Comparison of ENCODE assay signal across 8 cellular contexts in the genomic region with DNA sequence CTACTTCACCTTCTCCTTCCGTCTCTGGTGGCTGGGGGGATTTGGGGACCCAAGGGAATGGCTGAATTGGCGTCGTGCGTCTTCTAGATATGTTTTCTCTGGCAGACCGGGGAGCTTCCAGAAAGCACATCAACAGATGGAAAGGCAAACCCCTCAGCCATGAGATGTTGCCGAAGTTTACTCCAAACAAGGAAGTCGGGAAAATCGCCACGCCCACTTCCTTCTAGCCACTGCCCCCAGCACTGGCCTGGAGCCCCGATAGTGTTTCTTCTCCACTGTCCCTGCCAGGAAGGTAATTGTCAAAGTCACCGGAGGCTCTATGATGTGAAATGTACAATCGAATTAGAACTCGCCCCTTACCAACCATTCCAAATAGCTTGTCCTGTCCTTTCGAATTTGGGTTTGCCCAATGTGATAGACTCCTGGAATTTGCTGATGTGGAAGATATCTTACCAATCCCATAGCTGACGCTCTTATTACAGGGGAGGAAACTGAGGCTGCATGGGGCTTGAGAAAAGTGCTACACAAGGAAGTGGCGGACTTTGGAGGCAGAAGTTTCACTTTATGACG.
DNase-seq lines count a peak whose midpoint lies in the region; ATAC-seq and TF ChIP-seq lines count a peak whose summit lies in the region.

No MANE protein-coding gene starts in this region.

- no peak overlapping the region for H3K27ac ChIP-seq in SK-N-SH (ENCODE audit: low read depth in 2 of 2, low read length in 1 of 2)
- peak overlapping the region; percentile 2 to 79 (median 68) for H3K27ac ChIP-seq in heart left ventricle
- no peak overlapping the region for H3K27ac ChIP-seq in parathyroid adenoma

- intact Hi-C loops in heart left ventricle (cut with DNase I): no loop called here

- H3K36me3 ChIP-seq in SK-N-SH (replicated peaks in 1 of 2; ENCODE audit: control insufficient read depth in 1 of 2, insufficient read depth in 2 of 2, low read length in 1 of 2) (no peaks in the 10 kb centered on the region), heart left ventricle (no peaks in the 10 kb centered on the region), parathyroid adenoma (ENCODE audit: control insufficient read depth, insufficient read depth, low read length) (no peaks in the 10 kb centered on the region)

- no peaks in the 10 kb centered on the region for H3K9me3 ChIP-seq in SK-N-SH
- no peaks in the 10 kb centered on the region for H3K9me3 ChIP-seq in heart left ventricle
- H3K9me3 ChIP-seq in parathyroid adenoma (ENCODE audit: control insufficient read depth, low read length): no peaks in the 10 kb centered on the region

- TF ChIP-seq RAD21 in SK-N-SH (IDR thresholded peaks at IDR 0.05; ENCODE audit: low read length): no peak

- 6% methylated on average over 17 of the region's 17 CpGs for WGBS in SK-N-SH (ENCODE audit: low lambda C conversion rate)
- 21 to 26% (median 24%) methylated on average over 16 to 17 of the region's 17 CpGs for WGBS in heart left ventricle, 4 donors

- no peak for TF ChIP-seq EP300 in SK-N-SH (IDR thresholded peaks at IDR 0.05; ENCODE audit: borderline replicate concordance in 1 of 2, low read depth in 1 of 2, low read length in 1 of 2)

- H3K4me3 ChIP-seq in SK-N-SH (ENCODE audit: low read depth in 2 of 2, low read length in 1 of 2): peak overlapping the region; percentile 18 to 47; a peak in 3 of 4 replicates
- peak overlapping the region; percentile 33 to 69 (median 59) for H3K4me3 ChIP-seq in heart left ventricle
- H3K4me3 ChIP-seq in parathyroid adenoma (ENCODE audit: low read depth, low read length): peak overlapping the region; percentile 45

- peak; percentile 83 for DNase-seq in Daoy (ENCODE audit: low read depth)
- DNase-seq in SK-N-SH: no peak
- DNase-seq in heart left ventricle: peak; percentile 72 to 86 (median 79)
- no peak for DNase-seq in NOMO-1 treated with DMSO at 0.1 percent for 48 hours (lab: John Stamatoyannopoulos, UW; ENCODE audit: unreplicated experiment)
- no peak for DNase-seq in inferior parietal cortex (ENCODE audit: extremely low spot score)
- DNase-seq in DMS153 (lab: John Stamatoyannopoulos, UW): no peak
- DNase-seq in GM19238 (ENCODE audit: insufficient read length, low spot score): no peak

- TF ChIP-seq CTCF in SK-N-SH (IDR thresholded peaks at IDR 0.05): no peak
- no peak for TF ChIP-seq CTCF in heart left ventricle (IDR thresholded peaks at IDR 0.05)
- TF ChIP-seq CTCF in parathyroid adenoma (IDR thresholded peaks at IDR 0.05): no peak

- H3K4me1 ChIP-seq in SK-N-SH (ENCODE audit: control insufficient read depth in 1 of 2, insufficient read depth in 2 of 2, low read depth in 1 of 2, low read length in 1 of 2) (no peaks in the 10 kb centered on the region), heart left ventricle (peaks cover 0 to 18% (median 0%) of the 10 kb centered on the region in 12 donors), parathyroid adenoma (peaks cover 2% of the 10 kb centered on the region)

- H2AFZ ChIP-seq in SK-N-SH (ENCODE audit: low read depth): peak overlapping the region; percentile 56; the same call in 1 of the 2 replicates
- no peak overlapping the region for H2AFZ ChIP-seq in parathyroid adenoma

- no peaks in the 10 kb centered on the region for H4K20me1 ChIP-seq in SK-N-SH (ENCODE audit: insufficient read depth)

- CTCF ChIA-PET in SK-N-SH (lab: Yijun Ruan, JAX): interaction anchor here (0.6 to 2.0 kb wide), 2 partner anchors 51 to 89 kb away, joined by 3 to 8 read pairs; no protein-coding TSS in a partner anchor

- H3K79me2 ChIP-seq in SK-N-SH (ENCODE audit: insufficient read depth) (no peaks in the 10 kb centered on the region), parathyroid adenoma (no peaks in the 10 kb centered on the region)

- H3K4me2 ChIP-seq in SK-N-SH (peak overlapping the region; percentile 66), parathyroid adenoma (ENCODE audit: low read length) (peak overlapping the region; percentile 75)

- no peaks in the 10 kb centered on the region for H3F3A ChIP-seq in SK-N-SH (replicated peaks; ENCODE audit: insufficient read depth)

- POLR2A ChIA-PET in SK-N-SH (lab: Yijun Ruan, JAX): no interaction called here

- H3K9ac ChIP-seq in SK-N-SH: no peak overlapping the region
- no peak overlapping the region for H3K9ac ChIP-seq in parathyroid adenoma

- H3K9me2 ChIP-seq in SK-N-SH: no peaks in the 10 kb centered on the region

- H3K27me3 ChIP-seq in SK-N-SH (ENCODE audit: insufficient read depth) (peaks cover 46% of the 10 kb centered on the region), heart left ventricle (peaks cover 2 to 54% (median 32%) of the 10 kb centered on the region in 9 donors), parathyroid adenoma (ENCODE audit: control insufficient read depth, insufficient read depth, low read length) (no peaks in the 10 kb centered on the region)

- peak; percentile 19 to 80 (median 68) for ATAC-seq in heart left ventricle

- no peak for TF ChIP-seq POLR2A in heart left ventricle (IDR thresholded peaks at IDR 0.05)

TF ChIP-seq in SK-N-SH, 30 proteins besides CTCF, POLR2A, EP300 and RAD21 (continues in another document):
- TF ChIP-seq FOXJ3 (CRISPR knock-in tag; IDR thresholded peaks at IDR 0.05) (no peak), REST (IDR thresholded peaks at IDR 0.05; ENCODE audit: low read depth, low read length) (no peak), POLR2AphosphoS5 (IDR thresholded peaks at IDR 0.05; ENCODE audit: low read depth, low read length) (no peak), USF1 (IDR thresholded peaks at IDR 0.05; ENCODE audit: borderline replicate concordance, low read depth) (no peak), YY1 (IDR thresholded peaks at IDR 0.05; ENCODE audit: low read depth) (no peak), IRF3 (IDR thresholded peaks at IDR 0.05; ENCODE audit: low read depth, low read length) (no peak), CHD2 (IDR thresholded peaks at IDR 0.05; ENCODE audit: low read length, partially characterized antibody) (no peak), GATA2 (CRISPR knock-in tag; IDR thresholded peaks at IDR 0.05) (no peak), RCOR1 (IDR thresholded peaks at IDR 0.05; ENCODE audit: low read length) (no peak), TAF1 (IDR thresholded peaks at IDR 0.05; ENCODE audit: borderline replicate concordance, low read depth, low read length) (no peak), MEF2A (IDR thresholded peaks at IDR 0.05; ENCODE audit: borderline replicate concordance, low read depth) (no peak), NRF1 (IDR thresholded peaks at IDR 0.05; ENCODE audit: low read depth, low read length) (no peak), NFIC (IDR thresholded peaks at IDR 0.05; ENCODE audit: borderline replicate concordance) (no peak), SMC3 (IDR thresholded peaks at IDR 0.05; ENCODE audit: low read depth, low read length) (no peak), MXI1 (IDR thresholded peaks at IDR 0.05; ENCODE audit: low read depth, low read length) (no peak), RFX5 (IDR thresholded peaks at IDR 0.05; ENCODE audit: low read length) (no peak)
- TF ChIP-seq, protein P1, sequence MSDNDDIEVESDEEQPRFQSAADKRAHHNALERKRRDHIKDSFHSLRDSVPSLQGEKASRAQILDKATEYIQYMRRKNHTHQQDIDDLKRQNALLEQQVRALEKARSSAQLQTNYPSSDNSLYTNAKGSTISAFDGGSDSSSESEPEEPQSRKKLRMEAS (IDR thresholded peaks at IDR 0.05; ENCODE audit: low read depth): no peak

Comparison
In these comparisons a context has a peak if more than half of its experiments do, and no peak if none do; other contexts are left out.
1. DNase-seq: peak in Daoy (single experiment) and heart left ventricle (5 of 5); none in SK-N-SH (single experiment), NOMO-1 treated with DMSO at 0.1 percent for 48 hours (single experiment), inferior parietal cortex (single experiment), DMS153 (single experiment) and GM19238 (single experiment).
2. H3K27ac ChIP-seq: peak in heart left ventricle (12 of 12); none in SK-N-SH (0 of 2) and parathyroid adenoma (single experiment).
3. Peak in every context shown above with its lines, with median percentiles within 50 percentile points of each other: H3K4me3 ChIP-seq.